In the genomic region with DNA sequence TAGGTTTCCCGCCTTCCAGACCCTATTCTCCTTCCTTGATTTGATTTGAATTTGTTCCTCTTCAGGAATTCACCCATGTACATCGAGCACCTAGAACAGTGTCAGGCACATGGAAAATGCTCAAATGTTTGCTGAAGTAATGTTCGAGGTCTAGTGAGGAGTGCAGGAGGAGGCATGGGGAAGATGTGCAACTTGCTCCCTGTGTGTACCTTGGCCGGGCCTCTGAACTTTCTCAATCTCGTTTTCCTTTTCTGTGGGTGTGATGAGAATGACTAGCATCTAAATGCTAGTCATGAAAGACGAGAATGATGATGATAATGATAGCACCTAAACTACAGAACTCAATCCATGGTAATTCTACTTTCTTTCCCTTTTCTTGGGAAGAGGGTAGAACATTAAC, we compare ENCODE assay signal across 21 cellular contexts.
A peak's percentile ranks its signal among the peaks of the same experiment; 100 is the strongest.
DNase-seq lines count a peak whose midpoint lies in the region; ATAC-seq, FAIRE-seq and TF ChIP-seq lines count a peak whose summit lies in the region.
"Had no signal": no experiment of that assay in that cellular context is flagged by ENCODE, and none has a peak within 500 bp of the region (broad histone marks: within the 10 kb centered on the region; RNA-seq: fewer than 3 reads in every experiment).

No MANE protein-coding gene starts in this region.

- H3K36me3 Mint-ChIP-seq in activated T-helper 17 cell treated with anti-CD3 and anti-CD28 coated beads, Interleukin-2, amount 50 U/mL, for 72 hours (ENCODE audit: low read depth): no peaks in the 10 kb centered on the region

- H3K27ac Mint-ChIP-seq in activated T-helper 17 cell treated with anti-CD3 and anti-CD28 coated beads, Interleukin-2, amount 50 U/mL, for 72 hours: peak overlapping the region; percentile 3

- peak overlapping the region; percentile 7 for H3K4me3 Mint-ChIP-seq in activated T-helper 17 cell treated with anti-CD3 and anti-CD28 coated beads, Interleukin-2, amount 50 U/mL, for 72 hours

- peaks cover 25% of the 10 kb centered on the region for H3K4me1 Mint-ChIP-seq in activated T-helper 17 cell treated with anti-CD3 and anti-CD28 coated beads, Interleukin-2, amount 50 U/mL, for 72 hours

- no peaks in the 10 kb centered on the region for H3K9me3 Mint-ChIP-seq in activated T-helper 17 cell treated with anti-CD3 and anti-CD28 coated beads, Interleukin-2, amount 50 U/mL, for 72 hours

- peak; percentile 28 for DNase-seq in stimulated activated CD4-positive, alpha-beta T cell treated with anti-CD3 and anti-CD28 coated beads, Interleukin-1b, Interleukin-23, amount 100 ng/mL, for 48 hours
- no peak for DNase-seq in stimulated activated CD4-positive, alpha-beta T cell treated with anti-CD3 and anti-CD28 coated beads, Interleukin-2, amount 100 ng/mL, for 48 hours
- DNase-seq in GM12892 (ENCODE audit: insufficient read length) (no peak), urothelium cell line (ENCODE audit: low spot score) (no peak), medulla oblongata (ENCODE audit: extremely low spot score) (no peak)
- no peak for DNase-seq in activated effector memory CD4-positive, alpha-beta T cell treated with anti-CD3 and anti-CD28 coated beads, Interleukin-2, amount 50 U/mL, for 16 hours
- DNase-seq: C1 segment of cervical spinal cord, DMS53, GDM1, H7, Karpas-422, MV-4-11, NCI-H1105 treated with DMSO at 0.1 percent for 48 hours, NCI-H2029 treated with DMSO at 0.1 percent for 48 hours, NCI-H2171, NCI-H524 treated with DMSO at 0.1 percent for 48 hours, NCI-H82, Peyer's patch had no signal

- peak; percentile 40 for ATAC-seq in activated T-helper 17 cell treated with anti-CD3 and anti-CD28 coated beads, Interleukin-2, amount 50 U/mL, for 72 hours (replicated peaks)

- H3K27me3 Mint-ChIP-seq in activated T-helper 17 cell treated with anti-CD3 and anti-CD28 coated beads, Interleukin-2, amount 50 U/mL, for 72 hours: peaks cover 21% of the 10 kb centered on the region

- FAIRE-seq in GM12892 (lab: Jason Lieb, UNC) (peak; percentile 50), urothelium cell line (lab: Jason Lieb, UNC) (peak; percentile 44)
- FAIRE-seq: D721Med, GM19239 had no signal

- TF ChIP-seq POLR2A in GM12892 (IDR thresholded peaks at IDR 0.05; ENCODE audit: low read depth, low read length): no peak
